1 cellular context compared by ENCODE assay signal in the genomic region with DNA sequence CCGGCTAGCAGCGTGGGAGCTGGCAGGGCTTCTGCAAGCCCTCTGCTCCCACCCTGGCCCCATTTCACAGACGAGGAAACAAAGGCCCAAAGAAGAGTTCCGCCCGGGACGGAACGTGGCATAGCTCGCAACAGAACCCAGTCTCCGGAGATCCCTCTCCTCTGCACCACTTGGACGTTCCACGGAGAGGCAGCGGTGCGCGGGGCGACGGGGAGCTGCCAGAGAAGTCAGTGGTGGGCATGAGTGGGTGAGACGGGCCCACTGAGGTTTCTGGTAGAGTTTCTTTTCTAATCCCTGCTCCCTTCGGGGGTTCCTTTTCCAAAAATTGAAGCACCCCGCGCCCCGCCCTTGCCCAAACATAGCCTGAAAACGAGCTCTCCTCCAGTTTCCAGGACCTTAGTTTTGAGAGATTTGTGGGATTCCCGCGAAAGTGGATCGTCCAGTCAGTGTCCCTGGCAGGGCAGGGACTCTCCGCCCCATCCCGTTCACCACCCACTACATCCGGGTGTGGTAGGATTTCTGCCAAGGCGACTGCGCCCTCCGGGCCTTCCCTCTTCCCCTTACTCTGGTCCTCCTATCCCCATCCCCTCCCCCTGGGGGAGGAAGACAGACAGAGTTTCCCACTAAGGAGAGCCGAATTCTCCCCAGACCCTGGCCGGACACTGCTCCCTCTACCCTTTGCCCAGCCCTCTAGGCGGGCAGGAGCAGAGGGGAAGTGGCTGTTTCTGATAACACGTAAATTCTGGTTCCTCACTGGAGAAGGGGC.
TF ChIP-seq lines count a peak whose summit lies in the region.

No MANE protein-coding gene starts in this region.

TF ChIP-seq in K562, 482 proteins besides CTCF, POLR2A, EP300 and RAD21:
- no peak for TF ChIP-seq SAFB (IDR thresholded peaks at IDR 0.05; ENCODE audit: borderline replicate concordance, low read depth, low read length)
- TF ChIP-seq RBM22 (IDR thresholded peaks at IDR 0.05; ENCODE audit: low read depth, low read length, poor library complexity, severe bottlenecking) = no peak
- no peak for TF ChIP-seq STAT5B (CRISPR knock-in tag; IDR thresholded peaks at IDR 0.05)
- no peak for TF ChIP-seq GATA2 (CRISPR knock-in tag; IDR thresholded peaks at IDR 0.05)
- TF ChIP-seq, protein P1, sequence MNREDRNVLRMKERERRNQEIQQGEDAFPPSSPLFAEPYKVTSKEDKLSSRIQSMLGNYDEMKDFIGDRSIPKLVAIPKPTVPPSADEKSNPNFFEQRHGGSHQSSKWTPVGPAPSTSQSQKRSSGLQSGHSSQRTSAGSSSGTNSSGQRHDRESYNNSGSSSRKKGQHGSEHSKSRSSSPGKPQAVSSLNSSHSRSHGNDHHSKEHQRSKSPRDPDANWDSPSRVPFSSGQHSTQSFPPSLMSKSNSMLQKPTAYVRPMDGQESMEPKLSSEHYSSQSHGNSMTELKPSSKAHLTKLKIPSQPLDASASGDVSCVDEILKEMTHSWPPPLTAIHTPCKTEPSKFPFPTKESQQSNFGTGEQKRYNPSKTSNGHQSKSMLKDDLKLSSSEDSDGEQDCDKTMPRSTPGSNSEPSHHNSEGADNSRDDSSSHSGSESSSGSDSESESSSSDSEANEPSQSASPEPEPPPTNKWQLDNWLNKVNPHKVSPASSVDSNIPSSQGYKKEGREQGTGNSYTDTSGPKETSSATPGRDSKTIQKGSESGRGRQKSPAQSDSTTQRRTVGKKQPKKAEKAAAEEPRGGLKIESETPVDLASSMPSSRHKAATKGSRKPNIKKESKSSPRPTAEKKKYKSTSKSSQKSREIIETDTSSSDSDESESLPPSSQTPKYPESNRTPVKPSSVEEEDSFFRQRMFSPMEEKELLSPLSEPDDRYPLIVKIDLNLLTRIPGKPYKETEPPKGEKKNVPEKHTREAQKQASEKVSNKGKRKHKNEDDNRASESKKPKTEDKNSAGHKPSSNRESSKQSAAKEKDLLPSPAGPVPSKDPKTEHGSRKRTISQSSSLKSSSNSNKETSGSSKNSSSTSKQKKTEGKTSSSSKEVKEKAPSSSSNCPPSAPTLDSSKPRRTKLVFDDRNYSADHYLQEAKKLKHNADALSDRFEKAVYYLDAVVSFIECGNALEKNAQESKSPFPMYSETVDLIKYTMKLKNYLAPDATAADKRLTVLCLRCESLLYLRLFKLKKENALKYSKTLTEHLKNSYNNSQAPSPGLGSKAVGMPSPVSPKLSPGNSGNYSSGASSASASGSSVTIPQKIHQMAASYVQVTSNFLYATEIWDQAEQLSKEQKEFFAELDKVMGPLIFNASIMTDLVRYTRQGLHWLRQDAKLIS (CRISPR knock-in tag; IDR thresholded peaks at IDR 0.05) = 0 out of 2 replicates have a peak, but pooled peaks have one; percentile 0
- no peak for TF ChIP-seq RUNX1 (IDR thresholded peaks at IDR 0.05; ENCODE audit: low read depth)
